ENCODE assay signal across 14 cellular contexts in genomic region chr3:135970500-135971116, GRCh38. TPM values are rescaled to one million over a fixed set of nuclear protein-coding genes. Genes with fewer than 3 reads are reported as not detected.
DNase-seq lines count a peak whose midpoint lies in the region; ATAC-seq and TF ChIP-seq lines count a peak whose summit lies in the region.
"Had no signal": no experiment of that assay in that cellular context is flagged by ENCODE, and none has a peak within 500 bp of the region (broad histone marks: within the 10 kb centered on the region; RNA-seq: fewer than 3 reads in every experiment).

No MANE protein-coding gene starts in this region.

- H3K4me1 Mint-ChIP-seq in endothelial cell (ENCODE audit: unreplicated experiment), result peaks cover 43% of the 10 kb centered on the region

- no peak overlapping the region for H3K4me3 ChIP-seq in coronary artery

- no peak for ATAC-seq in GM18907 (IDR thresholded peaks at IDR 0.05; ENCODE audit: unreplicated experiment)
- ATAC-seq: right cardiac atrium; stimulated activated naive CD8-positive, alpha-beta T cell treated with anti-CD3 and anti-CD28 coated beads, Interleukin-15, amount 100 ng/mL, for 72 hours had no signal

- no peak for TF ChIP-seq CTCF in endothelial cell (IDR thresholded peaks at IDR 0.05; ENCODE audit: unreplicated experiment)
- no peak for TF ChIP-seq CTCF in coronary artery (IDR thresholded peaks at IDR 0.05)

- no peak overlapping the region for H3K27ac Mint-ChIP-seq in endothelial cell (ENCODE audit: unreplicated experiment)
- H3K27ac Mint-ChIP-seq: endodermal cell; stimulated activated naive CD8-positive, alpha-beta T cell treated with anti-CD3 and anti-CD28 coated beads, Interleukin-15, amount 100 ng/mL, for 72 hours; T-helper 1 cell treated with Interleukin-12 subunit alpha and Interleukin-12 subunit beta and Interleukin-4 antibody, amounts not matched to agents 30 μg/mL and 1 μg/mL, for 36 hours had no signal

- H3K36me3 Mint-ChIP-seq in endothelial cell (ENCODE audit: low read depth, unreplicated experiment), result peaks cover 9% of the 10 kb centered on the region

- H3K4me3 Mint-ChIP-seq in endothelial cell (ENCODE audit: unreplicated experiment), result peak overlapping the region; percentile 2
- H3K4me3 Mint-ChIP-seq: endodermal cell; stimulated activated naive CD8-positive, alpha-beta T cell treated with anti-CD3 and anti-CD28 coated beads, Interleukin-15, amount 100 ng/mL, for 72 hours; T-helper 1 cell treated with Interleukin-12 subunit alpha and Interleukin-12 subunit beta and Interleukin-4 antibody, amounts not matched to agents 30 μg/mL and 1 μg/mL, for 36 hours had no signal

- peaks cover 7% of the 10 kb centered on the region for H3K27me3 Mint-ChIP-seq in endothelial cell (ENCODE audit: unreplicated experiment)

- peak; percentile 66 for DNase-seq in Daoy (ENCODE audit: low read depth)
- DNase-seq in OCI-M1 (lab: John Stamatoyannopoulos, UW), result peak; percentile 22
- DNase-seq in endothelial cell (ENCODE audit: low spot score), result no peak
- peak; percentile 51 for DNase-seq in middle frontal gyrus (ENCODE audit: extremely low spot score, low spot score)
- no peak for DNase-seq in islet precursor cell
- DNase-seq in activated gamma-delta T cell (lab: John Stamatoyannopoulos, UW), result no peak
- no peak for DNase-seq in coronary artery (ENCODE audit: low spot score)
- DNase-seq: endodermal cell; Karpas-422; NCI-H2171 treated with DMSO at 0.1 percent for 48 hours; right cardiac atrium; stimulated activated naive CD8-positive, alpha-beta T cell treated with anti-CD3 and anti-CD28 coated beads, Interleukin-15, amount 100 ng/mL, for 72 hours had no signal

- no peaks in the 10 kb centered on the region for H3K9me3 Mint-ChIP-seq in endothelial cell (ENCODE audit: unreplicated experiment)
- H3K9me3 Mint-ChIP-seq: endodermal cell; stimulated activated naive CD8-positive, alpha-beta T cell treated with anti-CD3 and anti-CD28 coated beads, Interleukin-15, amount 100 ng/mL, for 72 hours; T-helper 1 cell treated with Interleukin-12 subunit alpha and Interleukin-12 subunit beta and Interleukin-4 antibody, amounts not matched to agents 30 μg/mL and 1 μg/mL, for 36 hours had no signal

- no peak overlapping the region for H3K27ac ChIP-seq in coronary artery

RNA-seq across cellular contexts. Expression of gene PPP2R3A, which starts 5.1 kb away (rescaled TPM):
- 6.5 and 10.2 TPM in 2 replicates for total RNA-seq in Daoy (2014; rRNA removed; shearing (Covaris generic))
- total RNA-seq in endothelial cell (ENCODE audit: unreplicated experiment), result 19.3 TPM

Comparison
In these comparisons a context has a peak if more than half of its experiments do, and no peak if none do; other contexts are left out.
1. DNase-seq: peak in Daoy (single experiment), OCI-M1 (single experiment) and middle frontal gyrus (single experiment); none in endothelial cell (single experiment), islet precursor cell (single experiment), activated gamma-delta T cell (single experiment) and coronary artery (single experiment).